In genomic region chr4:5708171-5708828, GRCh38 we compare ENCODE assay signal across 8 cellular contexts. TPM values are rescaled to one million over a fixed set of nuclear protein-coding genes. Genes with fewer than 3 reads are reported as not detected.
DNase-seq lines count a peak whose midpoint lies in the region; ATAC-seq lines count a peak whose summit lies in the region.

TSS of gene EVC2 (minus strand) at chr4:5708559. CDS start at chr4:5708513, 46 bp downstream.

- H3K36me3 ChIP-seq in naive thymus-derived CD4-positive, alpha-beta T cell (ENCODE audit: control insufficient read depth in 2 of 3, insufficient read depth in 3 of 3, low read length in 3 of 3) = no peaks in the 10 kb centered on the region

- no peak within 1 kb of the TSS for H3K4me3 ChIP-seq in naive thymus-derived CD4-positive, alpha-beta T cell (ENCODE audit: low read length)

- intact Hi-C loops in naive thymus-derived CD4-positive, alpha-beta T cell (cut with micrococcal nuclease) = no loop called here

- peaks cover 0 to 17% (median 11%) of the 10 kb centered on the region in 7 donors for H3K4me1 Mint-ChIP-seq in naive thymus-derived CD4-positive, alpha-beta T cell

- POLR2A ChIA-PET in naive thymus-derived CD4-positive, alpha-beta T cell (lab: Charles Lee) = no interaction called here

- peak; percentile 38 for DNase-seq in NCI-H345 (lab: John Stamatoyannopoulos, UW)
- DNase-seq in NCI-H345 treated with DMSO at 0.1 percent for 48 hours (lab: John Stamatoyannopoulos, UW; ENCODE audit: unreplicated experiment) = no peak
- DNase-seq in activated T-cell treated with anti-CD3 and anti-CD28 coated beads, Interleukin-2, amount 50 U/mL, for 1 hour = peak; percentile 29
- DNase-seq in foreskin melanocyte = peak; percentile 24
- no peak for DNase-seq in naive thymus-derived CD4-positive, alpha-beta T cell
- DNase-seq in SIG-M5 (lab: John Stamatoyannopoulos, UW) = no peak

- peak within 1 kb of the TSS in 6 of 10 donors; percentile 9 to 56 (median 16) for H3K4me3 Mint-ChIP-seq in naive thymus-derived CD4-positive, alpha-beta T cell

- ATAC-seq in naive thymus-derived CD4-positive, alpha-beta T cell = no peak
- no peak for ATAC-seq in GM21717 (IDR thresholded peaks at IDR 0.05; ENCODE audit: unreplicated experiment)
- ATAC-seq in GM19455 (IDR thresholded peaks at IDR 0.05; ENCODE audit: unreplicated experiment) = no peak

- H3K9me3 ChIP-seq in naive thymus-derived CD4-positive, alpha-beta T cell (ENCODE audit: control insufficient read depth in 2 of 3, low read length in 3 of 3) = peaks cover 0 to 4% (median 0%) of the 10 kb centered on the region in 3 experiments

- H3K36me3 Mint-ChIP-seq in naive thymus-derived CD4-positive, alpha-beta T cell = peaks cover 0 to 6% (median 1%) of the 10 kb centered on the region in 5 donors

- peaks cover 4 to 15% (median 10%) of the 10 kb centered on the region in 11 donors for H3K9me3 Mint-ChIP-seq in naive thymus-derived CD4-positive, alpha-beta T cell

- H3K27ac Mint-ChIP-seq in naive thymus-derived CD4-positive, alpha-beta T cell = no peak within 1 kb of the TSS

- CTCF ChIA-PET in naive thymus-derived CD4-positive, alpha-beta T cell (lab: Charles Lee) = no interaction called here

- H3K27me3 ChIP-seq in naive thymus-derived CD4-positive, alpha-beta T cell (ENCODE audit: control insufficient read depth in 2 of 2, insufficient read depth in 2 of 2, low read length in 2 of 2) = no peaks in the 10 kb centered on the region

- no peaks in the 10 kb centered on the region for H3K4me1 ChIP-seq in naive thymus-derived CD4-positive, alpha-beta T cell (ENCODE audit: control insufficient read depth in 2 of 2, insufficient read depth in 2 of 2, low read length in 2 of 2)

- H3K27ac ChIP-seq in naive thymus-derived CD4-positive, alpha-beta T cell (ENCODE audit: low read depth, low read length) = no peak within 1 kb of the TSS

- peaks cover 48 to 56% (median 51%) of the 10 kb centered on the region in 5 donors for H3K27me3 Mint-ChIP-seq in naive thymus-derived CD4-positive, alpha-beta T cell

RNA-seq across cellular contexts. Expression of gene EVC2, which starts in this region (rescaled TPM):
- under 1 TPM; 0.22 to 0.98 (median 0.39) TPM for total RNA-seq in naive thymus-derived CD4-positive, alpha-beta T cell
- under 1 TPM in 1 of 2 donors, not detected in 1; 0.09 TPM for polyA plus RNA-seq in naive thymus-derived CD4-positive, alpha-beta T cell

Comparison
In these comparisons a context has a peak if more than half of its experiments do, and no peak if none do; other contexts are left out.
1. DNase-seq: peak in NCI-H345 (single experiment), activated T-cell treated with anti-CD3 and anti-CD28 coated beads, Interleukin-2, amount 50 U/mL, for 1 hour (single experiment) and foreskin melanocyte (single experiment); none in NCI-H345 treated with DMSO at 0.1 percent for 48 hours (single experiment), naive thymus-derived CD4-positive, alpha-beta T cell (0 of 9) and SIG-M5 (single experiment).